ENCODE assay signal across 3 cellular contexts in genomic region chr2:226040344-226040743, GRCh38.
TF ChIP-seq lines count a peak whose summit lies in the region.

No MANE protein-coding gene starts in this region.

TF ChIP-seq in GM23338, 12 proteins besides CTCF, POLR2A, EP300 and RAD21:
- TF ChIP-seq NANOG (IDR thresholded peaks at IDR 0.05; ENCODE audit: borderline replicate concordance) = no peak
TF ChIP-seq in GM23338: peak in this region for 0.

TF ChIP-seq in IMR-90, 13 proteins besides CTCF, POLR2A, EP300 and RAD21:
- no peak for TF ChIP-seq MAFK (IDR thresholded peaks at IDR 0.05; ENCODE audit: low read depth, low read length)
- TF ChIP-seq MXI1 (IDR thresholded peaks at IDR 0.05; ENCODE audit: borderline replicate concordance, low read depth, low read length) = no peak
- no peak for TF ChIP-seq NFE2L2 (IDR thresholded peaks at IDR 0.05; ENCODE audit: low read depth, low read length)
- no peak for TF ChIP-seq FOS (IDR thresholded peaks at IDR 0.05; ENCODE audit: low read depth, low read length)
- no peak for TF ChIP-seq RCOR1 (IDR thresholded peaks at IDR 0.05; ENCODE audit: insufficient replicate concordance, low read length)
- TF ChIP-seq, protein P1, sequence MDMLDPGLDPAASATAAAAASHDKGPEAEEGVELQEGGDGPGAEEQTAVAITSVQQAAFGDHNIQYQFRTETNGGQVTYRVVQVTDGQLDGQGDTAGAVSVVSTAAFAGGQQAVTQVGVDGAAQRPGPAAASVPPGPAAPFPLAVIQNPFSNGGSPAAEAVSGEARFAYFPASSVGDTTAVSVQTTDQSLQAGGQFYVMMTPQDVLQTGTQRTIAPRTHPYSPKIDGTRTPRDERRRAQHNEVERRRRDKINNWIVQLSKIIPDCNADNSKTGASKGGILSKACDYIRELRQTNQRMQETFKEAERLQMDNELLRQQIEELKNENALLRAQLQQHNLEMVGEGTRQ (IDR thresholded peaks at IDR 0.05; ENCODE audit: low read depth, low read length) = no peak
- no peak for TF ChIP-seq CHD1 (IDR thresholded peaks at IDR 0.05; ENCODE audit: low read depth, low read length)
- no peak for TF ChIP-seq MAZ (IDR thresholded peaks at IDR 0.05; ENCODE audit: borderline replicate concordance, low read depth, low read length)
- no peak for TF ChIP-seq RFX5 (IDR thresholded peaks at IDR 0.05; ENCODE audit: low read depth, low read length)
- no peak for TF ChIP-seq BHLHE40 (IDR thresholded peaks at IDR 0.05; ENCODE audit: low read depth, low read length)
- TF ChIP-seq CEBPB (IDR thresholded peaks at IDR 0.05; ENCODE audit: low read depth, low read length) = no peak
- TF ChIP-seq, protein P2, sequence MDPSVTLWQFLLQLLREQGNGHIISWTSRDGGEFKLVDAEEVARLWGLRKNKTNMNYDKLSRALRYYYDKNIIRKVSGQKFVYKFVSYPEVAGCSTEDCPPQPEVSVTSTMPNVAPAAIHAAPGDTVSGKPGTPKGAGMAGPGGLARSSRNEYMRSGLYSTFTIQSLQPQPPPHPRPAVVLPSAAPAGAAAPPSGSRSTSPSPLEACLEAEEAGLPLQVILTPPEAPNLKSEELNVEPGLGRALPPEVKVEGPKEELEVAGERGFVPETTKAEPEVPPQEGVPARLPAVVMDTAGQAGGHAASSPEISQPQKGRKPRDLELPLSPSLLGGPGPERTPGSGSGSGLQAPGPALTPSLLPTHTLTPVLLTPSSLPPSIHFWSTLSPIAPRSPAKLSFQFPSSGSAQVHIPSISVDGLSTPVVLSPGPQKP (IDR thresholded peaks at IDR 0.05; ENCODE audit: borderline replicate concordance, low read depth, low read length) = no peak

TF ChIP-seq in GM12891, 5 proteins besides CTCF, POLR2A, EP300 and RAD21:
- TF ChIP-seq POU2F2 (IDR thresholded peaks at IDR 0.05; ENCODE audit: low read depth, low read length) (no peak), PAX5 (IDR thresholded peaks at IDR 0.05; ENCODE audit: insufficient read depth, low read length, severe bottlenecking) (no peak), SPI1 (IDR thresholded peaks at IDR 0.05; ENCODE audit: low read depth, low read length) (no peak), TAF1 (IDR thresholded peaks at IDR 0.05; ENCODE audit: low read depth, low read length) (no peak), POLR2AphosphoS5 (IDR thresholded peaks at IDR 0.05; ENCODE audit: low read depth, low read length) (no peak)
